Comparison of ENCODE assay signal across 4 cellular contexts in genomic region chr9:33801943-33802500, GRCh38. TPM values are rescaled to one million over a fixed set of nuclear protein-coding genes. Genes with fewer than 3 reads are reported as not detected.
"Had no signal": no experiment of that assay in that cellular context is flagged by ENCODE, and none has a peak within 500 bp of the region (broad histone marks: within the 10 kb centered on the region; RNA-seq: fewer than 3 reads in every experiment).

No MANE protein-coding gene starts in this region.

RNA-seq across cellular contexts. Expression of gene PRSS3, which starts 6.7 kb away (rescaled TPM):
- total RNA-seq: H1, H4, H7, H9 had no signal
